20 cellular contexts compared by ENCODE assay signal in the genomic region with DNA sequence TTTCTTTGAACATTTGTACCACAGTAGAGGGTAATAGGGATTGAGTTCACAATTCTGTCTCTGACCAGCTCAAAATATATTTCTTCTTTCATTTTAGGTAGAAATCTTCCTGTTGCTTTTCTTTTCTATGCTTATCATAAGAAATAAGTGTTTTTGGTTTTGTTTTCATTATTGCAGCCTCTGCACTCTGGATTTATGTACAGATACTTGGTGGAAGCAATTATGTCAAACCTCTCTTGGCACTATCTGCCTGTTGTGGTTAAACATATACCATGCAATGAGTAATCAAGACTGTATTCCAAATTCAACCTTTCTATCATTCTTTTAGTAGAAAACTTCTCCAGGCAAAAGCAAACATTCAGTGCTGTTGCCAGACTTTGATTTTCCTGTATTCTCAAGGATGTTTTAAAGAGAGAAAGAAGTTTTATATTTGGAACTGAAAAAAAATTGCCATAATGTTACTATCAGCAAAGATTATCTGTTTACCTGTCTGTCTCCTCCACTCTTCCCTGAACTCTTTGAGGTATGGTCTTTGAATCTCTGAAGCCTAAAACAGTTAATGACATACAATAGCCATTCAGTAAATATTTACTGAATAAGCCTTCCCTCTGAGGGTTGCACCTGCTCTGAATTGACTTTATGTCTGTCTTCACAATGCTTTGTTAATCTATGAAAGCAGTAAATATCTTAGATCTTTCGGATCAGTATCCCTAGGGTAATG.
DNase-seq lines count a peak whose midpoint lies in the region; TF ChIP-seq lines count a peak whose summit lies in the region.
"Had no signal": no experiment of that assay in that cellular context is flagged by ENCODE, and none has a peak within 500 bp of the region (broad histone marks: within the 10 kb centered on the region; RNA-seq: fewer than 3 reads in every experiment).

No MANE protein-coding gene starts in this region.

- DNase-seq in LNCaP clone FGC (ENCODE audit: low read depth) (peak; percentile 51), NCI-H146 treated with DMSO at 0.1 percent for 48 hours (lab: John Stamatoyannopoulos, UW; ENCODE audit: unreplicated experiment) (peak; percentile 98), NCI-H526 treated with DMSO at 0.1 percent for 48 hours (lab: John Stamatoyannopoulos, UW) (peak; percentile 97), mesenchymal stem cell (peak; percentile 14), endodermal cell (no peak), SIG-M5 treated with dmso at 0.1 percent for 504 hours (lab: John Stamatoyannopoulos, UW; ENCODE audit: unreplicated experiment) (no peak)
- no peak for DNase-seq in activated naive CD8-positive, alpha-beta T cell treated with anti-CD3 and anti-CD28 coated beads for 36 hours
- DNase-seq: activated CD4-positive, CD25-positive, alpha-beta regulatory T cell; effector memory CD8-positive, alpha-beta T cell; GDM1; mucosa of descending colon; Peyer's patch; stimulated activated CD4-positive, alpha-beta T cell treated with anti-CD3 and anti-CD28 coated beads, Interleukin-4, amount 100 ng/mL, for 24 hours had no signal

- H3K27ac ChIP-seq in mesenchymal stem cell (ENCODE audit: low read length, poor library complexity, severe bottlenecking) = no peak overlapping the region
- no peak overlapping the region for H3K27ac ChIP-seq in endodermal cell (ENCODE audit: low read depth, low read length)
- H3K27ac ChIP-seq: neural progenitor cell, Peyer's patch, prostate gland, SK-N-MC, skin epidermis had no signal

- H3K36me3 Mint-ChIP-seq in endodermal cell (ENCODE audit: low read depth) = no peaks in the 10 kb centered on the region
- H3K36me3 Mint-ChIP-seq in activated naive CD8-positive, alpha-beta T cell treated with anti-CD3 and anti-CD28 coated beads for 36 hours = no peaks in the 10 kb centered on the region
- H3K36me3 Mint-ChIP-seq: activated naive CD8-positive, alpha-beta T cell; neural progenitor cell; type B pancreatic cell had no signal

- TF ChIP-seq CTCF in LNCaP clone FGC (IDR thresholded peaks at IDR 0.05; ENCODE audit: control insufficient read depth, extremely low read depth, insufficient read depth) = no peak
- TF ChIP-seq CTCF in endodermal cell (conservative IDR thresholded peaks at IDR 0.05) = no peak

- 100% methylated on average over 1 of the region's 1 CpG for WGBS in mesenchymal stem cell
- 38% methylated on average over 1 of the region's 1 CpG; no CpG with 5 or more reads in 1 of the 2 experiments for WGBS in endodermal cell (ENCODE audit: insufficient coverage in 1 of 2, insufficient read length in 1 of 2), 2 experiments

- H3K4me2 ChIP-seq in mesenchymal stem cell (ENCODE audit: low read length, poor library complexity, severe bottlenecking) = no peak overlapping the region
- H3K4me2 ChIP-seq: neural progenitor cell had no signal

- H3K14ac ChIP-seq in mesenchymal stem cell (ENCODE audit: low read length in 2 of 2) = no peak overlapping the region

- no peak overlapping the region for H4K91ac ChIP-seq in mesenchymal stem cell (ENCODE audit: low read length)

- no peak overlapping the region for H2BK12ac ChIP-seq in mesenchymal stem cell (ENCODE audit: low read length in 2 of 2)

- no peak overlapping the region for H3K4me3 Mint-ChIP-seq in endodermal cell
- no peak overlapping the region for H3K4me3 Mint-ChIP-seq in activated naive CD8-positive, alpha-beta T cell treated with anti-CD3 and anti-CD28 coated beads for 36 hours
- H3K4me3 Mint-ChIP-seq: activated naive CD8-positive, alpha-beta T cell; effector memory CD8-positive, alpha-beta T cell; neural progenitor cell; type B pancreatic cell had no signal

- no peaks in the 10 kb centered on the region for H3K27me3 Mint-ChIP-seq in endodermal cell (ENCODE audit: insufficient read depth)
- H3K27me3 Mint-ChIP-seq in activated naive CD8-positive, alpha-beta T cell treated with anti-CD3 and anti-CD28 coated beads for 36 hours = no peaks in the 10 kb centered on the region
- H3K27me3 Mint-ChIP-seq: activated naive CD8-positive, alpha-beta T cell; effector memory CD8-positive, alpha-beta T cell; type B pancreatic cell had no signal

- no peak overlapping the region for H3K4ac ChIP-seq in mesenchymal stem cell (ENCODE audit: low read depth in 1 of 2, low read length in 2 of 2)

- no peak overlapping the region for H3K9ac ChIP-seq in mesenchymal stem cell (ENCODE audit: low read length)
- H3K9ac ChIP-seq in endodermal cell (ENCODE audit: extremely low read depth, low read length, poor library complexity, severe bottlenecking) = no peak overlapping the region
- H3K9ac ChIP-seq: neural progenitor cell had no signal

- H3K4me1 ChIP-seq in mesenchymal stem cell (ENCODE audit: control insufficient read depth, insufficient read depth, low read depth, low read length) (no peaks in the 10 kb centered on the region), endodermal cell (ENCODE audit: control insufficient read depth, insufficient read depth, low read length) (peaks cover 8% of the 10 kb centered on the region)
- H3K4me1 ChIP-seq: neural progenitor cell, Peyer's patch, prostate gland had no signal

- H3K27me3 ChIP-seq in mesenchymal stem cell (ENCODE audit: control insufficient read depth in 1 of 2, insufficient read depth in 1 of 2, low read length in 2 of 2) (no peaks in the 10 kb centered on the region), endodermal cell (ENCODE audit: control insufficient read depth, insufficient read depth, low read length, poor library complexity, severe bottlenecking) (no peaks in the 10 kb centered on the region)
- H3K27me3 ChIP-seq: neural progenitor cell, Peyer's patch had no signal

- H3K27ac Mint-ChIP-seq in endodermal cell = no peak overlapping the region
- no peak overlapping the region for H3K27ac Mint-ChIP-seq in activated naive CD8-positive, alpha-beta T cell treated with anti-CD3 and anti-CD28 coated beads for 36 hours
- H3K27ac Mint-ChIP-seq: activated naive CD8-positive, alpha-beta T cell; effector memory CD8-positive, alpha-beta T cell; neural progenitor cell; type B pancreatic cell had no signal

- no peak overlapping the region for H3K23ac ChIP-seq in mesenchymal stem cell (ENCODE audit: low read length in 2 of 2)

- peaks cover 11% of the 10 kb centered on the region for H3K4me1 Mint-ChIP-seq in endodermal cell
- peaks cover 1% of the 10 kb centered on the region for H3K4me1 Mint-ChIP-seq in activated naive CD8-positive, alpha-beta T cell treated with anti-CD3 and anti-CD28 coated beads for 36 hours
- H3K4me1 Mint-ChIP-seq: neural progenitor cell had no signal

- H2BK15ac ChIP-seq in mesenchymal stem cell (ENCODE audit: low read depth, poor library complexity, severe bottlenecking) = no peak overlapping the region

- H2AK5ac ChIP-seq in mesenchymal stem cell (ENCODE audit: low read length, severe bottlenecking) = no peak overlapping the region

- H4K8ac ChIP-seq in mesenchymal stem cell (ENCODE audit: low read length) = no peak overlapping the region

- no peak overlapping the region for H2BK5ac ChIP-seq in mesenchymal stem cell (ENCODE audit: low read depth, low read length, poor library complexity, severe bottlenecking)

- no peak overlapping the region for H3K18ac ChIP-seq in mesenchymal stem cell (ENCODE audit: low read depth in 1 of 2, low read length in 2 of 2)

- no peak overlapping the region for H3K4me3 ChIP-seq in LNCaP clone FGC (ENCODE audit: low read depth, low read length)
- no peak overlapping the region for H3K4me3 ChIP-seq in mesenchymal stem cell (ENCODE audit: insufficient read depth in 1 of 2, low read depth in 1 of 2, low read length in 2 of 2)
- no peak overlapping the region for H3K4me3 ChIP-seq in endodermal cell (ENCODE audit: low read length)
- H3K4me3 ChIP-seq: mucosa of descending colon, neural progenitor cell, Peyer's patch, prostate gland, SK-N-MC, skin epidermis had no signal

- H3K9me3 ChIP-seq in mesenchymal stem cell (ENCODE audit: control insufficient read depth, low read length) (no peaks in the 10 kb centered on the region), endodermal cell (ENCODE audit: control insufficient read depth, low read length) (peaks cover 14% of the 10 kb centered on the region)
- H3K9me3 ChIP-seq: Caco-2, Peyer's patch, prostate gland had no signal

- no peaks in the 10 kb centered on the region for H3K36me3 ChIP-seq in mesenchymal stem cell (ENCODE audit: control insufficient read depth in 1 of 2, insufficient read depth in 2 of 2, low read depth in 1 of 2, low read length in 2 of 2)
- no peaks in the 10 kb centered on the region for H3K36me3 ChIP-seq in endodermal cell (ENCODE audit: control insufficient read depth, insufficient read depth, low read length)
- H3K36me3 ChIP-seq: neural progenitor cell, Peyer's patch, prostate gland had no signal

- H2BK120ac ChIP-seq in mesenchymal stem cell (ENCODE audit: low read depth, low read length) = no peak overlapping the region

- H2AFZ ChIP-seq in mesenchymal stem cell (ENCODE audit: low read depth, low read length) = no peak overlapping the region
- H2AFZ ChIP-seq: neural progenitor cell had no signal

- peaks cover 7% of the 10 kb centered on the region for H3K9me3 Mint-ChIP-seq in endodermal cell
- H3K9me3 Mint-ChIP-seq in activated naive CD8-positive, alpha-beta T cell treated with anti-CD3 and anti-CD28 coated beads for 36 hours = peaks cover 7% of the 10 kb centered on the region
- H3K9me3 Mint-ChIP-seq: neural progenitor cell, type B pancreatic cell had no signal

- no peaks in the 10 kb centered on the region for H3K79me1 ChIP-seq in mesenchymal stem cell (replicated peaks; ENCODE audit: low read length, poor library complexity, severe bottlenecking)

Comparison
In these comparisons a context has a peak if more than half of its experiments do, and no peak if none do; other contexts are left out.
1. DNase-seq: peak in LNCaP clone FGC (single experiment), NCI-H146 treated with DMSO at 0.1 percent for 48 hours (single experiment), NCI-H526 treated with DMSO at 0.1 percent for 48 hours (single experiment) and mesenchymal stem cell (single experiment); none in endodermal cell (single experiment), activated naive CD8-positive, alpha-beta T cell treated with anti-CD3 and anti-CD28 coated beads for 36 hours (single experiment) and SIG-M5 treated with dmso at 0.1 percent for 504 hours (single experiment).